10 cellular contexts compared by ENCODE assay signal in the genomic region with DNA sequence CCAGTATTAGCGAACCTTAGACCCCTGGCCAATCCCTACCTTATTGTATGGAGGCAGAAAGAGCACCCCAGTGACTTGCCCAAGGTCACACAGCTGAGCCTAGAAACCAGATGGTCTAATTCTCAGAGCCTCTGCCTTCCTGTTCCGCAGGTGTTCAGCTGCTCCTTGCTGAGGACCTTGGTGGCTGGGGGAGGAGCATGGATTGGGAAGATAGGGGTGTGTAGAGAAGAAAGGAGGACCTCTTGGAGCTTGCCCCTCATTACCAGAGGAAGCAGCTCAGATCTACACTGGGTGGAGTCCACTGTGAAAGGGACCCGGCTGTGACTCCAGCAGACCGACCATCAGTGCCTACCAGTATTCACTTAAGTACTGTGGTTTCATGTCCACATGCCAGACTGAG. TPM values are rescaled to one million over a fixed set of nuclear protein-coding genes. Genes with fewer than 3 reads are reported as not detected.
DNase-seq lines count a peak whose midpoint lies in the region; ATAC-seq and TF ChIP-seq lines count a peak whose summit lies in the region.
"Had no signal": no experiment of that assay in that cellular context is flagged by ENCODE, and none has a peak within 500 bp of the region (broad histone marks: within the 10 kb centered on the region; RNA-seq: fewer than 3 reads in every experiment).

No MANE protein-coding gene starts in this region.

- H3K9me2 ChIP-seq in DOHH2 (replicated peaks; ENCODE audit: control insufficient read depth, low read length), result no peaks in the 10 kb centered on the region
- H3K9me2 ChIP-seq in GM23248 (ENCODE audit: insufficient read depth), result no peaks in the 10 kb centered on the region

- H3K9ac ChIP-seq in HUES64 (ENCODE audit: low read depth, low read length), result no peak overlapping the region
- no peak overlapping the region for H3K9ac ChIP-seq in neural progenitor cell
- no peak overlapping the region for H3K9ac ChIP-seq in GM23248

- ATAC-seq in HG02798 (IDR thresholded peaks at IDR 0.05; ENCODE audit: poor library complexity, unreplicated experiment), result no peak

- DNase-seq in effector memory CD4-positive, alpha-beta T cell, result no peak
- DNase-seq in neural progenitor cell (ENCODE audit: low spot score) (no peak), GM23248 (no peak), HuH-7.5 (ENCODE audit: low spot score) (no peak), HK-2 (ENCODE audit: unreplicated experiment) (no peak)
- DNase-seq: MG63, NCI-H446 treated with DMSO at 0.1 percent for 48 hours had no signal

- no peak overlapping the region for H2AFZ ChIP-seq in neural progenitor cell (replicated peaks)
- H2AFZ ChIP-seq in GM23248, result no peak overlapping the region

- H3K27ac ChIP-seq in DOHH2 (ENCODE audit: low read depth, low read length), result no peak overlapping the region
- H3K27ac ChIP-seq in HUES64 (ENCODE audit: low read depth, low read length), result peak overlapping the region; percentile 61; the same call in 1 of the 2 replicates
- H3K27ac ChIP-seq in effector memory CD4-positive, alpha-beta T cell (ENCODE audit: insufficient read depth, low read length, poor library complexity, severe bottlenecking), result no peak overlapping the region
- no peak overlapping the region for H3K27ac ChIP-seq in neural progenitor cell
- H3K27ac ChIP-seq in GM23248, result no peak overlapping the region

- H4K20me1 ChIP-seq in DOHH2 (ENCODE audit: control insufficient read depth, insufficient read depth, low read depth, low read length), result 0 out of 2 replicates have a peak, but pooled peaks cover 16% of the 10 kb centered on the region
- peaks cover 60% of the 10 kb centered on the region for H4K20me1 ChIP-seq in neural progenitor cell (ENCODE audit: low read depth)
- no peaks in the 10 kb centered on the region for H4K20me1 ChIP-seq in GM23248 (ENCODE audit: insufficient read depth)

- H3K27me3 Mint-ChIP-seq in neural progenitor cell (ENCODE audit: insufficient read depth, low read depth), result no peaks in the 10 kb centered on the region

- 70% methylated on average over 4 of the region's 4 CpGs for WGBS in HUES64
- WGBS in GM23248 (ENCODE audit: low coverage in 1 of 2, low lambda C conversion rate in 2 of 2, missing lambda C conversion rate in 2 of 2), 2 experiments, result 78 to 83% methylated on average over 4 of the region's 4 CpGs

- no peak overlapping the region for H3K4me3 ChIP-seq in DOHH2 (ENCODE audit: low read length)
- peak overlapping the region; percentile 81 for H3K4me3 ChIP-seq in HUES64 (ENCODE audit: low read length)
- peak overlapping the region; percentile 57 for H3K4me3 ChIP-seq in effector memory CD4-positive, alpha-beta T cell (ENCODE audit: insufficient read depth, low read depth, low read length, poor library complexity, severe bottlenecking)
- no peak overlapping the region for H3K4me3 ChIP-seq in neural progenitor cell
- no peak overlapping the region for H3K4me3 ChIP-seq in GM23248
- H3K4me3 ChIP-seq: MG63 had no signal

- peaks cover 16% of the 10 kb centered on the region for H3K79me2 ChIP-seq in DOHH2 (ENCODE audit: control insufficient read depth, low read length)
- peaks cover 17% of the 10 kb centered on the region for H3K79me2 ChIP-seq in neural progenitor cell (ENCODE audit: low read depth)
- H3K79me2 ChIP-seq in GM23248 (ENCODE audit: insufficient read depth), result no peaks in the 10 kb centered on the region

- peak overlapping the region; percentile 78 for H3K4me2 ChIP-seq in DOHH2 (ENCODE audit: low read length)
- H3K4me2 ChIP-seq in neural progenitor cell, result peak overlapping the region; percentile 84
- no peak overlapping the region for H3K4me2 ChIP-seq in GM23248 (ENCODE audit: unreplicated experiment)

- in situ Hi-C loops in GM23248 (cut with MboI), result no loop called here

- no peaks in the 10 kb centered on the region for H3K9me3 ChIP-seq in DOHH2 (ENCODE audit: control insufficient read depth, insufficient read depth, low read length)
- H3K9me3 ChIP-seq in HUES64 (ENCODE audit: insufficient read depth, low read depth, low read length), result no peaks in the 10 kb centered on the region
- H3K9me3 ChIP-seq in effector memory CD4-positive, alpha-beta T cell (ENCODE audit: control insufficient read depth, low read length), result no peaks in the 10 kb centered on the region
- no peaks in the 10 kb centered on the region for H3K9me3 ChIP-seq in neural progenitor cell (ENCODE audit: low read depth)
- no peaks in the 10 kb centered on the region for H3K9me3 ChIP-seq in GM23248 (ENCODE audit: low read depth)
- H3K9me3 ChIP-seq: MG63 had no signal

- TF ChIP-seq CTCF in DOHH2 (IDR thresholded peaks at IDR 0.05; ENCODE audit: low read depth, low read length, poor library complexity, severe bottlenecking), result no peak
- TF ChIP-seq CTCF in neural progenitor cell (IDR thresholded peaks at IDR 0.05), result no peak

- peaks cover 25% of the 10 kb centered on the region for H3K36me3 Mint-ChIP-seq in neural progenitor cell

- H3K27ac Mint-ChIP-seq in neural progenitor cell, result peak overlapping the region; percentile 83

- peaks cover 76% of the 10 kb centered on the region for H3K4me1 Mint-ChIP-seq in neural progenitor cell

- H3K27me3 ChIP-seq in DOHH2 (ENCODE audit: control insufficient read depth, low read length), result no peaks in the 10 kb centered on the region
- H3K27me3 ChIP-seq in HUES64 (ENCODE audit: insufficient read depth, low read length), result peaks cover 44% of the 10 kb centered on the region
- no peaks in the 10 kb centered on the region for H3K27me3 ChIP-seq in effector memory CD4-positive, alpha-beta T cell (replicated peaks; ENCODE audit: control insufficient read depth, insufficient read depth, low read length, poor library complexity, severe bottlenecking)
- H3K27me3 ChIP-seq in neural progenitor cell, result no peaks in the 10 kb centered on the region
- no peaks in the 10 kb centered on the region for H3K27me3 ChIP-seq in GM23248 (replicated peaks; ENCODE audit: insufficient read depth)
- H3K27me3 ChIP-seq: MG63 had no signal

- peaks cover 5% of the 10 kb centered on the region; the same call in 1 of the 2 replicates for H3K36me3 ChIP-seq in DOHH2 (ENCODE audit: control insufficient read depth, low read length)
- H3K36me3 ChIP-seq in HUES64 (ENCODE audit: insufficient read depth, low read length), result peaks cover 2% of the 10 kb centered on the region; the same call in 1 of the 2 replicates
- H3K36me3 ChIP-seq in effector memory CD4-positive, alpha-beta T cell (ENCODE audit: control insufficient read depth, insufficient read depth, low read length), result peaks cover 10% of the 10 kb centered on the region
- H3K36me3 ChIP-seq in neural progenitor cell, result no peaks in the 10 kb centered on the region
- no peaks in the 10 kb centered on the region for H3K36me3 ChIP-seq in GM23248 (ENCODE audit: low read depth)
- H3K36me3 ChIP-seq: MG63 had no signal

- H3K4me1 ChIP-seq in DOHH2 (ENCODE audit: control insufficient read depth, low read length), result peaks cover 28% of the 10 kb centered on the region
- peaks cover 48% of the 10 kb centered on the region for H3K4me1 ChIP-seq in HUES64 (ENCODE audit: insufficient read depth, low read length)
- H3K4me1 ChIP-seq in effector memory CD4-positive, alpha-beta T cell (ENCODE audit: control insufficient read depth, insufficient read depth, low read length, poor library complexity, severe bottlenecking), result peaks cover 21% of the 10 kb centered on the region
- peaks cover 32% of the 10 kb centered on the region for H3K4me1 ChIP-seq in neural progenitor cell
- no peaks in the 10 kb centered on the region for H3K4me1 ChIP-seq in GM23248 (ENCODE audit: insufficient read depth)

- peak overlapping the region; percentile 60 for H3K4me3 Mint-ChIP-seq in neural progenitor cell

- H3K9me3 Mint-ChIP-seq in neural progenitor cell, result no peaks in the 10 kb centered on the region

- H3F3A ChIP-seq in DOHH2 (ENCODE audit: control insufficient read depth, insufficient read depth), result no peaks in the 10 kb centered on the region
- peaks cover 29% of the 10 kb centered on the region for H3F3A ChIP-seq in neural progenitor cell (ENCODE audit: low read depth)
- H3F3A ChIP-seq in GM23248 (ENCODE audit: insufficient read depth), result no peaks in the 10 kb centered on the region

RNA-seq across cellular contexts. Expression of gene FOXP4, which starts 15.2 kb away (rescaled TPM):
- 17.5 TPM for polyA plus RNA-seq in HUES64 (2013, experiment 1 of 2)
- 21.1 TPM for polyA plus RNA-seq in HUES64 (2013, experiment 2 of 2)
- total RNA-seq in neural progenitor cell (ENCODE audit: low replicate concordance), result 2.7 and 6.9 TPM in 2 replicates
- 3.9 and 5.4 TPM in 2 replicates for total RNA-seq in GM23248 (2014; rRNA removed; shearing (Covaris generic))
- polyA plus RNA-seq in GM23248 (2016; fragmentation: Nextera tagmentation; extraction: Ambion mirVana), result 1.1 and 1.4 TPM in 2 replicates

Comparison
In these comparisons a context has a peak if more than half of its experiments do, and no peak if none do; other contexts are left out.
1. H3K4me3 ChIP-seq: peak in HUES64 (single experiment) and effector memory CD4-positive, alpha-beta T cell (single experiment); none in DOHH2 (single experiment), neural progenitor cell (single experiment) and GM23248 (single experiment).